In the genomic region with DNA sequence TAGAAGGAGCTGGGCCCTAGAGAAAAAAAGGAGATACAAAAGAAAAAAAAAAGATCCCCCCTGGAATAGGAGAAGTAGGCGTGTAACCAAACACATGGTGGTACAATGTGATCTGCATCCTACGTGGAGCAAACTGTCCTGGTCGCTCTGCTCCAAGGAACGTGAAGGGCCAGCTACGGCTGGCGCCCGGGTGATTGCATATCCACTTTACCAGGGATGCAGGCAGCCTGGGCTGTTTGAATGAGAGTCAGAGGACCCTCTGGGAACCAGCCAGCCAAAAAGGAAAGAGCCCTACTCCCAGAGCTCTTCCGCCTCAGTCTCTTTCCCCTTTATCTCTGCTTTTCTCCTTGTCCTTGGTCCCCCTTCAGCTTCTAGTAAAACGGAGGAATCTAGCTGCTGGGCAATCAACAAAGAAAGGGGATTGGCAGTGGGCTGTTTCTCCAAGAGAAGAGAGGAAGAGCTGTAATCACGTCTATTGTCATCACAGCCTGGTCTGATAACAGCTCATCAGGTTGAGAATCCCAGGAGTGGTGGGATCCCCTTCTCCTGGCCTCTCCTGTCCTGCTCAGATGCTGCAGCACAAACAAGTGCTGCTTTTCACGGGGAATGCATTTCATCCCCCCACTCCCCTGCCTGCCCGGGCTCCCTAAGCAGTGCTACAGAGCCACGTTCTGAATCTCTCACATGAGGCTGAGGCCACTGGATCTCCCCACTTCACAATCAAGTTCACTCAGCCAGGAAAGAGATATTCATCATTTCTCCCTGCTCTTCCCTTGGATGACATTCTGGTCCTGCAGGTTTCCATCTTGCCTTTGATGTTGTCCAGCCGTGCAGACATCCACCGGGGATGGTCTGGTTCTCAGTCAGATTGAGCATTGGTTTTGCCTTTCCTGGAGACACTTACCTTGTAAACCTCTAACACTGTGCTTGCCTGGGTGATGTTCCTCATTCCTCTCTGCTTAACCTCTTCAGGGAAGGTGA, we compare ENCODE assay signal across 16 cellular contexts.
DNase-seq lines count a peak whose midpoint lies in the region; ATAC-seq, FAIRE-seq and TF ChIP-seq lines count a peak whose summit lies in the region.
"Had no signal": no experiment of that assay in that cellular context is flagged by ENCODE, and none has a peak within 500 bp of the region (broad histone marks: within the 10 kb centered on the region; RNA-seq: fewer than 3 reads in every experiment).

No MANE protein-coding gene starts in this region.

- H3K9me3 Mint-ChIP-seq in neural crest cell, result peaks cover 3% of the 10 kb centered on the region

- TF ChIP-seq RAD21 in K562 (CRISPR knock-in tag; conservative IDR thresholded peaks at IDR 0.05 in 1 of 2, IDR thresholded peaks at IDR 0.05 in 1 of 2), result no peak

- H3K9ac ChIP-seq in K562 (ENCODE audit: insufficient read depth in 1 of 2, low read depth in 2 of 2, low read length in 2 of 2), result no peak overlapping the region

- DNase-seq in BE2C (no peak), NCI-H146 (lab: John Stamatoyannopoulos, UW) (peak; percentile 16), K562 (ENCODE audit: extremely low read depth in 1 of 4, low spot score in 3 of 4) (no peak), neural crest cell (ENCODE audit: low read depth, low spot score) (no peak), hepatocyte (ENCODE audit: low spot score) (no peak), HCEC 1CT (no peak)
- DNase-seq in activated CD4-positive, alpha-beta T cell treated with anti-CD3 and anti-CD28 coated beads, Interleukin-2, amount 50 U/mL, for 4 hours, result no peak
- DNase-seq: CD4-positive, CD25-positive, alpha-beta regulatory T cell; KBM-7; NCI-H1092; NCI-H187; NCI-H526; PC-3 had no signal

- no peaks in the 10 kb centered on the region; the same call in 1 of the 2 replicates for H3K4me1 ChIP-seq in BE2C
- peaks cover 0 to under 1% of the 10 kb centered on the region in 2 experiments; a peak in 1 of 5 replicates for H3K4me1 ChIP-seq in K562 (replicated peaks in 1 of 2; ENCODE audit: control insufficient read depth in 2 of 2, insufficient read depth in 2 of 2, low read length in 2 of 2)
- no peaks in the 10 kb centered on the region for H3K4me1 ChIP-seq in hepatocyte (ENCODE audit: insufficient read depth)

- no peak for TF ChIP-seq CTCF in BE2C (IDR thresholded peaks at IDR 0.05; ENCODE audit: low read depth, low read length)
- no peak for TF ChIP-seq CTCF in K562 (IDR thresholded peaks at IDR 0.05 in 2 of 3, conservative IDR thresholded peaks at IDR 0.05 in 1 of 3; ENCODE audit: insufficient read depth in 2 of 3, low read depth in 1 of 3, low read length in 3 of 3)
- no peak for TF ChIP-seq CTCF in neural crest cell (conservative IDR thresholded peaks at IDR 0.05)
- TF ChIP-seq CTCF in hepatocyte (IDR thresholded peaks at IDR 0.05; ENCODE audit: poor library complexity), result no peak

- H3K9me3 ChIP-seq in BE2C, result no peaks in the 10 kb centered on the region
- H3K9me3 ChIP-seq in K562 (replicated peaks; ENCODE audit: control insufficient read depth, insufficient read depth, low read depth, low read length), result no peaks in the 10 kb centered on the region
- H3K9me3 ChIP-seq in hepatocyte (ENCODE audit: low read depth), result no peaks in the 10 kb centered on the region

- whole genome bisulfite sequencing in K562 (ENCODE audit: insufficient coverage, low coverage, missing lambda C conversion rate), result 25% methylated on average over 14 of the region's 15 CpGs
- 52% methylated on average over 15 of the region's 15 CpGs for WGBS in hepatocyte (ENCODE audit: low lambda C conversion rate, missing lambda C conversion rate)

- H3K27me3 ChIP-seq in BE2C (no peaks in the 10 kb centered on the region), K562 (ENCODE audit: control insufficient read depth in 2 of 2, insufficient read depth in 2 of 2, low read length in 2 of 2) (no peaks in the 10 kb centered on the region), hepatocyte (no peaks in the 10 kb centered on the region)

- FAIRE-seq in K562 (lab: Jason Lieb, UNC), result no peak
- FAIRE-seq: A204.1 had no signal

- CTCF ChIA-PET in K562 (lab: Yijun Ruan, JAX; ENCODE audit: low intra/inter-chr PET ratio), result no interaction called here

- intact Hi-C loops in K562 (cut with micrococcal nuclease), result no loop called here

- H3K79me2 ChIP-seq in K562 (ENCODE audit: control insufficient read depth, insufficient read depth, low read length) (no peaks in the 10 kb centered on the region), hepatocyte (no peaks in the 10 kb centered on the region)

- H3K4me3 ChIP-seq in BE2C (ENCODE audit: low read depth, low read length) (0 out of 2 replicates have a peak overlapping the region, but pooled peaks have one; percentile 2), K562 (no peak overlapping the region), hepatocyte (no peak overlapping the region)
- H3K4me3 ChIP-seq: SK-N-MC had no signal

- H4K20me1 ChIP-seq in K562 (replicated peaks; ENCODE audit: control insufficient read depth, insufficient read depth, low read length) (no peaks in the 10 kb centered on the region), hepatocyte (ENCODE audit: insufficient read depth, poor library complexity, severe bottlenecking) (no peaks in the 10 kb centered on the region)

- H3K9me1 ChIP-seq in K562 (ENCODE audit: control insufficient read depth, insufficient read depth, low read length), result no peaks in the 10 kb centered on the region

- H3K36me3 ChIP-seq in BE2C (no peaks in the 10 kb centered on the region), K562 (ENCODE audit: control insufficient read depth, insufficient read depth, low read length) (no peaks in the 10 kb centered on the region), hepatocyte (replicated peaks; ENCODE audit: insufficient read depth, low read depth) (no peaks in the 10 kb centered on the region)

- POLR2A ChIA-PET in K562 (lab: Yijun Ruan, JAX), result interaction anchor here (0.6 kb wide), 1 partner anchor 71 kb away, joined by 3 read pairs; no protein-coding TSS in a partner anchor

- H3K36me3 Mint-ChIP-seq in neural crest cell (ENCODE audit: low read depth), result no peaks in the 10 kb centered on the region
- H3K36me3 Mint-ChIP-seq: CD4-positive, CD25-positive, alpha-beta regulatory T cell had no signal

- no peaks in the 10 kb centered on the region for H3K4me1 Mint-ChIP-seq in neural crest cell
- H3K4me1 Mint-ChIP-seq: CD4-positive, CD25-positive, alpha-beta regulatory T cell had no signal

- H3K27me3 Mint-ChIP-seq in neural crest cell (ENCODE audit: low read depth), result peaks cover 14% of the 10 kb centered on the region

- peak; percentile 23; the same call in 1 of the 3 replicates for ATAC-seq in K562
- no peak for ATAC-seq in HG03045 (IDR thresholded peaks at IDR 0.05; ENCODE audit: unreplicated experiment)
- ATAC-seq: PC-3 had no signal

- H3K4me2 ChIP-seq in K562 (ENCODE audit: insufficient read depth, low read length) (no peak overlapping the region), hepatocyte (no peak overlapping the region)

- H3K27ac Mint-ChIP-seq in neural crest cell (ENCODE audit: unreplicated experiment), result peak overlapping the region; percentile 31
- H3K27ac Mint-ChIP-seq: CD4-positive, CD25-positive, alpha-beta regulatory T cell had no signal

- no peak overlapping the region for H3K27ac ChIP-seq in K562 (ENCODE audit: extremely low read depth, low read depth, low read length)
- H3K27ac ChIP-seq in hepatocyte, result no peak overlapping the region
- H3K27ac ChIP-seq: SK-N-MC had no signal

- no peak for TF ChIP-seq EP300 in K562 (IDR thresholded peaks at IDR 0.05; ENCODE audit: low read length)

- H3K9me2 ChIP-seq in hepatocyte (replicated peaks; ENCODE audit: insufficient read depth), result no peaks in the 10 kb centered on the region

- no peak for TF ChIP-seq POLR2A in K562 (conservative IDR thresholded peaks at IDR 0.05)

- in situ Hi-C loops in K562 (cut with MboI), result no loop called here

- no peak overlapping the region for H3K4me3 Mint-ChIP-seq in neural crest cell
- H3K4me3 Mint-ChIP-seq: CD4-positive, CD25-positive, alpha-beta regulatory T cell had no signal

- BruUV-seq in K562 (replicated peaks; lab: Mats Ljungman, UMichigan), result no TSS peak

- H2AFZ ChIP-seq in K562 (ENCODE audit: low read depth, low read length) (peak overlapping the region; percentile 44), hepatocyte (no peak overlapping the region)

TF ChIP-seq in K562, 482 proteins besides CTCF, POLR2A, EP300 and RAD21:
- TF ChIP-seq ZNF644 (tag; IDR thresholded peaks at IDR 0.05; ENCODE audit: low read depth) (no peak), RFX5 (IDR thresholded peaks at IDR 0.05; ENCODE audit: low read depth, low read length) (no peak), KLF13 (tag; IDR thresholded peaks at IDR 0.05; ENCODE audit: borderline replicate concordance, low read depth) (no peak), BCOR (IDR thresholded peaks at IDR 0.05) (no peak), ZNF354B (CRISPR knock-in tag; IDR thresholded peaks at IDR 0.05) (no peak), ZNF274 (IDR thresholded peaks at IDR 0.05; ENCODE audit: borderline replicate concordance, low read depth, low read length) (no peak), ARHGAP35 (IDR thresholded peaks at IDR 0.05; ENCODE audit: partially characterized antibody) (no peak), PHF21A (IDR thresholded peaks at IDR 0.05; ENCODE audit: borderline replicate concordance, low read depth) (no peak), HOXB6 (CRISPR knock-in tag; IDR thresholded peaks at IDR 0.05; ENCODE audit: borderline replicate concordance) (no peak)
